Comparison of ENCODE assay signal across 8 cellular contexts in genomic region chr21:14545906-14546480, GRCh38. TPM values are rescaled to one million over a fixed set of nuclear protein-coding genes. Genes with fewer than 3 reads are reported as not detected.
DNase-seq lines count a peak whose midpoint lies in the region; ATAC-seq and TF ChIP-seq lines count a peak whose summit lies in the region.

Gene SAMSN1 (minus strand): TSS chr21:14546315. CDS start chr21:14546261, 54 bp downstream.

- H3K27ac ChIP-seq in vagina, result no peak within 1 kb of the TSS

- peaks cover 15% of the 10 kb centered on the region for H3K36me3 Mint-ChIP-seq in activated naive CD8-positive, alpha-beta T cell treated with anti-CD3 and anti-CD28 coated beads, Interleukin-2, amount 50 U/mL, for 24 hours (ENCODE audit: low read depth)
- H3K36me3 Mint-ChIP-seq in natural killer cell treated with Interleukin-12 subunit alpha and Interleukin-12 subunit beta and Interleukin-15 and Interleukin-18, amount 100 ng/mL, for 72 hours, result peaks cover 35% of the 10 kb centered on the region
- H3K36me3 Mint-ChIP-seq in HFFc6 (ENCODE audit: low read depth), result no peaks in the 10 kb centered on the region

- intact Hi-C loops in vagina (cut with DNase I), result no loop called here

- H3K4me3 Mint-ChIP-seq in activated naive CD8-positive, alpha-beta T cell treated with anti-CD3 and anti-CD28 coated beads, Interleukin-2, amount 50 U/mL, for 24 hours, result peak within 1 kb of the TSS; percentile 86
- peak within 1 kb of the TSS; percentile 95 for H3K4me3 Mint-ChIP-seq in natural killer cell treated with Interleukin-12 subunit alpha and Interleukin-12 subunit beta and Interleukin-15 and Interleukin-18, amount 100 ng/mL, for 72 hours
- H3K4me3 Mint-ChIP-seq in HFFc6, result no peak within 1 kb of the TSS

- peak within 1 kb of the TSS; percentile 94 for H3K27ac Mint-ChIP-seq in activated naive CD8-positive, alpha-beta T cell treated with anti-CD3 and anti-CD28 coated beads, Interleukin-2, amount 50 U/mL, for 24 hours
- H3K27ac Mint-ChIP-seq in natural killer cell treated with Interleukin-12 subunit alpha and Interleukin-12 subunit beta and Interleukin-15 and Interleukin-18, amount 100 ng/mL, for 72 hours, result peak within 1 kb of the TSS; percentile 99 to 100
- H3K27ac Mint-ChIP-seq in HFFc6, result no peak within 1 kb of the TSS

- TF ChIP-seq CTCF in HFFc6 (IDR thresholded peaks at IDR 0.05) (no peak), vagina (IDR thresholded peaks at IDR 0.05) (no peak)

- peaks cover under 1% of the 10 kb centered on the region for H3K9me3 Mint-ChIP-seq in activated naive CD8-positive, alpha-beta T cell treated with anti-CD3 and anti-CD28 coated beads, Interleukin-2, amount 50 U/mL, for 24 hours
- H3K9me3 Mint-ChIP-seq in natural killer cell treated with Interleukin-12 subunit alpha and Interleukin-12 subunit beta and Interleukin-15 and Interleukin-18, amount 100 ng/mL, for 72 hours, result peaks cover 3% of the 10 kb centered on the region
- no peaks in the 10 kb centered on the region; the same call in 1 of the 2 replicates for H3K9me3 Mint-ChIP-seq in HFFc6

- no peaks in the 10 kb centered on the region for H3K36me3 ChIP-seq in vagina

- H3K27me3 Mint-ChIP-seq in activated naive CD8-positive, alpha-beta T cell treated with anti-CD3 and anti-CD28 coated beads, Interleukin-2, amount 50 U/mL, for 24 hours, result no peaks in the 10 kb centered on the region
- no peaks in the 10 kb centered on the region for H3K27me3 Mint-ChIP-seq in natural killer cell treated with Interleukin-12 subunit alpha and Interleukin-12 subunit beta and Interleukin-15 and Interleukin-18, amount 100 ng/mL, for 72 hours
- H3K27me3 Mint-ChIP-seq in HFFc6 (ENCODE audit: insufficient read depth), result no peaks in the 10 kb centered on the region

- H3K4me1 Mint-ChIP-seq in activated naive CD8-positive, alpha-beta T cell treated with anti-CD3 and anti-CD28 coated beads, Interleukin-2, amount 50 U/mL, for 24 hours, result peaks cover 76% of the 10 kb centered on the region
- peaks cover 38 to 64% of the 10 kb centered on the region in 2 donors for H3K4me1 Mint-ChIP-seq in natural killer cell treated with Interleukin-12 subunit alpha and Interleukin-12 subunit beta and Interleukin-15 and Interleukin-18, amount 100 ng/mL, for 72 hours (ENCODE audit: low read depth in 2 of 2)
- H3K4me1 Mint-ChIP-seq in HFFc6 (ENCODE audit: low read depth), result no peaks in the 10 kb centered on the region

- H3K9me3 ChIP-seq in vagina, result no peaks in the 10 kb centered on the region

- H3K4me1 ChIP-seq in vagina, result no peaks in the 10 kb centered on the region

- ATAC-seq in GM18867 (IDR thresholded peaks at IDR 0.05; ENCODE audit: unreplicated experiment) (peak; percentile 91), HG02970 (IDR thresholded peaks at IDR 0.05; ENCODE audit: low FRiP score, unreplicated experiment) (peak; percentile 52)
- ATAC-seq in activated naive CD8-positive, alpha-beta T cell treated with anti-CD3 and anti-CD28 coated beads, Interleukin-2, amount 50 U/mL, for 24 hours, result peak; percentile 91
- peak; percentile 91 to 93 for ATAC-seq in natural killer cell treated with Interleukin-12 subunit alpha and Interleukin-12 subunit beta and Interleukin-15 and Interleukin-18, amount 100 ng/mL, for 72 hours

- no peaks in the 10 kb centered on the region for H3K27me3 ChIP-seq in vagina

- peak within 1 kb of the TSS in 1 of 2 donors; percentile 30 for H3K4me3 ChIP-seq in vagina

- TF ChIP-seq POLR2A in vagina (IDR thresholded peaks at IDR 0.05), result peak in 1 of 2 donors; percentile 69

- peak; percentile 78 for DNase-seq in SKM-1 (lab: John Stamatoyannopoulos, UW; ENCODE audit: unreplicated experiment)
- peak; percentile 52 for DNase-seq in activated naive CD8-positive, alpha-beta T cell treated with anti-CD3 and anti-CD28 coated beads, Interleukin-2, amount 50 U/mL, for 24 hours
- DNase-seq in natural killer cell treated with Interleukin-12 subunit alpha and Interleukin-12 subunit beta and Interleukin-15 and Interleukin-18, amount 100 ng/mL, for 72 hours (ENCODE audit: low spot score), result peak; percentile 83
- DNase-seq in HFFc6, result no peak
- no peak for DNase-seq in NCI-H345 treated with DMSO at 0.1 percent for 48 hours (lab: John Stamatoyannopoulos, UW; ENCODE audit: unreplicated experiment)
- no peak for DNase-seq in vagina (ENCODE audit: extremely low spot score in 2 of 2)

RNA-seq across cellular contexts. Expression of gene SAMSN1, which starts in this region (rescaled TPM):
- total RNA-seq in natural killer cell treated with Interleukin-12 subunit alpha and Interleukin-12 subunit beta and Interleukin-15 and Interleukin-18, amount 100 ng/mL, for 72 hours, result 100 to 1,000 TPM; 158 to 383 TPM
- total RNA-seq in HFFc6 (2021; fragmentation: NEBNext Ultra II Directional; extraction: Animal tissue kit (Norgen Biotek cat#: 25700)), result not detected
- 6.4 TPM for total RNA-seq in vagina

Comparison
In these comparisons a context has a peak if more than half of its experiments do, and no peak if none do; other contexts are left out.
1. RNA of gene SAMSN1 (total RNA-seq): 158 to 383 TPM in natural killer cell treated with Interleukin-12 subunit alpha and Interleukin-12 subunit beta and Interleukin-15 and Interleukin-18, amount 100 ng/mL, for 72 hours; 6.4 TPM in vagina (single experiment) and not detected in HFFc6; every median in the first group is over 10 times any median in the second.
2. DNase-seq: peak in SKM-1 (single experiment), activated naive CD8-positive, alpha-beta T cell treated with anti-CD3 and anti-CD28 coated beads, Interleukin-2, amount 50 U/mL, for 24 hours (single experiment) and natural killer cell treated with Interleukin-12 subunit alpha and Interleukin-12 subunit beta and Interleukin-15 and Interleukin-18, amount 100 ng/mL, for 72 hours (single experiment); none in HFFc6 (single experiment), NCI-H345 treated with DMSO at 0.1 percent for 48 hours (single experiment) and vagina (0 of 2).
3. Peak in every context shown above with its lines, with median percentiles within 50 percentile points of each other: ATAC-seq.